In the genomic region with DNA sequence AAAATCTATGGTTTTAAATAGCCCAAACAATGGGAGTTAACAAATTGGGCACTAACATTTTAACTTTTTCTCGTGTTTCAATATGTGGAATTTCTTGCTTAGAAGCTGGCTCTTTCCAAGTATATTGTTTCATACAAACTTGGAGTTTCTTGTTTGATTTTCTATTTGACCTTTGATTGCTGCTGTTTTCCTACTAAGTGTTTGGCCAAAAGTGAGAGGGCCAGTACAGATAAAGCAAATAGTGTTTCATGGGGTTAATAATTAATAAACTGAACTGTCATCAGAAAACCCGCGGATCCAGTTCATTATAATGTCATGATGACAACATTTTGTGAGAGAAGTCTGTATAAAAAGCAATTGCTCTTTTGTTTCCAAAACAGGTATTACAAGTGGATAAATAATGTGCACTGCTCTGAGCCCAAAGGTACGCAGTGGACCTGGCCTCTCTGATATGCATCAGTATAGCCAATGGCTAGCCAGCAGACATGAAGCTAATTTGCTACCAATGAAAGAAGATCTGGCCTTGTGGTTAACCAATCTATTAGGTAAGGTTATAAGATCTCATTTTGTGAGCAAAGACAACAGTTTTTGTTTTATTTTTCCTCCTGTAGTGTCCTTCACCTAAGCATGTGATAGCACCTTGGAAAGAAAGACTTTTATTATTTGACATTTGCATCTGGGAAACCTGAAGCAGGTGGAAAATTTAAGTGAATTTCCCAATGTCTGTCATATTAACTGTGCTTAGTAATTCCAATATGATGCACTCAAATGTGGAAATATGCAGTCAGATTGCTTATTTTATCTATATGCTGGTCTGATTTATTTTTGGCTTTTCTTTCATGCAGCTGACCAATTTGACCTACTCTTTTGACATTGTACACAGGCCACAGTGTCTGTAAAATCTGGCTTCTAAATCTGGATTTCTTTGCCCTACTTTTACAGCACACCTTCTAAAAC, we compare ENCODE assay signal across 23 cellular contexts. TPM values are rescaled to one million over a fixed set of nuclear protein-coding genes. Genes with fewer than 3 reads are reported as not detected.
A peak's percentile ranks its signal among the peaks of the same experiment; 100 is the strongest.
DNase-seq lines count a peak whose midpoint lies in the region; ATAC-seq, FAIRE-seq and TF ChIP-seq lines count a peak whose summit lies in the region.
"Had no signal": no experiment of that assay in that cellular context is flagged by ENCODE, and none has a peak within 500 bp of the region (broad histone marks: within the 10 kb centered on the region; RNA-seq: fewer than 3 reads in every experiment).

No MANE protein-coding gene starts in this region.

- FAIRE-seq in GM19239 (lab: Jason Lieb, UNC) (peak; percentile 57), HepG2 (lab: Jason Lieb, UNC) (peak; percentile 72)
- FAIRE-seq: D721Med, keratinocyte had no signal

- peak overlapping the region; percentile 85 for H3K4me2 ChIP-seq in HepG2 (ENCODE audit: low read depth, low read length)
- H3K4me2 ChIP-seq: smooth muscle cell had no signal

- H3K27me3 Mint-ChIP-seq in Caco-2 (ENCODE audit: insufficient read depth, unreplicated experiment), result no peaks in the 10 kb centered on the region

- POLR2A ChIA-PET in Caco-2 (lab: Charles Lee), result no interaction called here
- POLR2A ChIA-PET in HepG2 (lab: Yijun Ruan, JAX), result interaction anchor here (0.6 to 2.3 kb wide), 6 partner anchors 9 to 50 kb away, joined by 3 to 13 read pairs (median 6); a partner anchor contains a TSS
- POLR2A ChIA-PET in HEK293T (lab: Yijun Ruan, JAX), result no interaction called here

- TSS peak; percentile 76 for BruUV-seq in Caco-2 (replicated peaks; lab: Mats Ljungman, UMichigan)
- TSS peak; percentile 85 for BruUV-seq in HepG2 (replicated peaks; lab: Mats Ljungman, UMichigan)

- in situ Hi-C loops in HepG2 (cut with HindIII; ENCODE audit: extremely low pct_ligation_motif_present, low pct_unique_long_range_greater_than_20kb), result no loop called here

- peak overlapping the region; percentile 98 for H3K27ac ChIP-seq in HepG2 (ENCODE audit: extremely low read length, insufficient read depth, low read length)
- H3K27ac ChIP-seq: coronary artery, Peyer's patch, thyroid gland had no signal

- peak overlapping the region; percentile 62 for H3K27ac Mint-ChIP-seq in Caco-2 (ENCODE audit: unreplicated experiment)
- H3K27ac Mint-ChIP-seq: stimulated activated effector memory CD8-positive, alpha-beta T cell treated with anti-CD3 and anti-CD28 coated beads, Interleukin-12 subunit alpha, Interleukin-12 subunit beta, amount 100 ng/mL, for 72 hours had no signal

- H4K20me1 ChIP-seq in HepG2 (ENCODE audit: insufficient read depth, low read length), result no peaks in the 10 kb centered on the region

- H3K4me3 ChIP-seq in Caco-2 (ENCODE audit: low read depth, low read length), result peak overlapping the region; percentile 11
- peak overlapping the region; percentile 42 to 63 (median 44) for H3K4me3 ChIP-seq in HepG2 (replicated peaks in 1 of 3; ENCODE audit: insufficient read depth in 1 of 3, low read depth in 2 of 3, low read length in 3 of 3)
- H3K4me3 ChIP-seq: coronary artery, Peyer's patch, smooth muscle cell, thyroid gland had no signal

- peaks cover 39% of the 10 kb centered on the region for H3K4me1 Mint-ChIP-seq in Caco-2 (ENCODE audit: low read depth, unreplicated experiment)
- H3K4me1 Mint-ChIP-seq: stimulated activated effector memory CD8-positive, alpha-beta T cell treated with anti-CD3 and anti-CD28 coated beads, Interleukin-12 subunit alpha, Interleukin-12 subunit beta, amount 100 ng/mL, for 72 hours had no signal

- DNase-seq in Caco-2 (peak; percentile 68 to 72), GM19239 (ENCODE audit: insufficient read length, low spot score) (no peak), NCI-H526 treated with DMSO at 0.1 percent for 48 hours (lab: John Stamatoyannopoulos, UW) (peak; percentile 74), HepG2 (ENCODE audit: low spot score) (peak; percentile 93), HEK293T (ENCODE audit: extremely low spot score) (no peak)
- no peak for DNase-seq in stimulated activated CD8-positive, alpha-beta memory T cell treated with anti-CD3 and anti-CD28 coated beads, Interleukin-4, amount 100 ng/mL, for 48 hours
- no peak for DNase-seq in activated CD4-positive, alpha-beta T cell treated with anti-CD3 and anti-CD28 coated beads, Interleukin-2, amount 50 U/mL, for 1 hour
- DNase-seq: activated CD4-positive, alpha-beta T cell treated with anti-CD3 and anti-CD28 coated beads, Interleukin-2, amount 50 U/mL, for 4 hours; activated naive CD4-positive, alpha-beta T cell treated with anti-CD3 and anti-CD28 coated beads, Interleukin-2, amount 50 U/mL, for 16 hours; activated T-cell treated with anti-CD3 and anti-CD28 coated beads, Interleukin-2, amount 50 U/mL, for 1 hour; erythroblast; glutamatergic neuron; NCI-H1694 treated with DMSO at 0.1 percent for 48 hours; NCI-H774; Peyer's patch; thyroid gland had no signal

- TF ChIP-seq RAD21 in HepG2 (CRISPR knock-in tag; IDR thresholded peaks at IDR 0.05), result no peak

- ATAC-seq in HepG2 (peak; percentile 97), HG02642 (IDR thresholded peaks at IDR 0.05; ENCODE audit: poor library complexity, unreplicated experiment) (no peak)
- ATAC-seq: SK-N-SH treated with all-trans-retinoic acid at 6 μM for 48 hours; stimulated activated effector memory CD8-positive, alpha-beta T cell treated with anti-CD3 and anti-CD28 coated beads, Interleukin-12 subunit alpha, Interleukin-12 subunit beta, amount 100 ng/mL, for 72 hours had no signal

- H3K9me3 Mint-ChIP-seq in Caco-2 (ENCODE audit: unreplicated experiment), result no peaks in the 10 kb centered on the region
- H3K9me3 Mint-ChIP-seq: stimulated activated effector memory CD8-positive, alpha-beta T cell treated with anti-CD3 and anti-CD28 coated beads, Interleukin-12 subunit alpha, Interleukin-12 subunit beta, amount 100 ng/mL, for 72 hours had no signal

- H3K27me3 ChIP-seq in Caco-2 (replicated peaks; ENCODE audit: control insufficient read depth, insufficient read depth, low read length), result no peaks in the 10 kb centered on the region
- no peaks in the 10 kb centered on the region for H3K27me3 ChIP-seq in HepG2 (ENCODE audit: control insufficient read depth in 1 of 2, insufficient read depth in 2 of 2, low read length in 2 of 2)
- H3K27me3 ChIP-seq: Peyer's patch, thyroid gland had no signal

- H3K36me3 Mint-ChIP-seq in Caco-2 (ENCODE audit: insufficient read depth, unreplicated experiment), result no peaks in the 10 kb centered on the region
- H3K36me3 Mint-ChIP-seq: stimulated activated effector memory CD8-positive, alpha-beta T cell treated with anti-CD3 and anti-CD28 coated beads, Interleukin-12 subunit alpha, Interleukin-12 subunit beta, amount 100 ng/mL, for 72 hours had no signal

- no peak overlapping the region for H2AFZ ChIP-seq in HepG2 (ENCODE audit: low read length)

- H3K9ac ChIP-seq in HepG2 (ENCODE audit: insufficient read depth, low read depth, low read length), result peak overlapping the region; percentile 76

- H3K79me2 ChIP-seq in HepG2 (ENCODE audit: insufficient read depth, low read length), result peaks cover 79% of the 10 kb centered on the region

- intact Hi-C loops in Caco-2 (cut with micrococcal nuclease; ENCODE audit: unreplicated experiment) (loop anchor here (1.0 to 2.0 kb wide), 3 partner anchors 14 to 50 kb away; a partner anchor contains a TSS), HepG2 (cut with micrococcal nuclease; ENCODE audit: unreplicated experiment) (loop anchor here (2.0 kb wide), 3 partner anchors 28 to 118 kb away; no protein-coding TSS in a partner anchor)

- no peaks in the 10 kb centered on the region for H3K9me3 ChIP-seq in Caco-2
- no peaks in the 10 kb centered on the region for H3K9me3 ChIP-seq in HepG2 (ENCODE audit: low read length)
- H3K9me3 ChIP-seq: Peyer's patch, thyroid gland had no signal

- TF ChIP-seq CTCF in Caco-2 (IDR thresholded peaks at IDR 0.05; ENCODE audit: insufficient read depth in 1 of 2, low read depth in 1 of 2, low read length in 1 of 2, severe bottlenecking in 1 of 2, unreplicated experiment in 1 of 2) (no peak), HepG2 (CRISPR knock-in tag; IDR thresholded peaks at IDR 0.05) (no peak)

- no peaks in the 10 kb centered on the region for H3K36me3 ChIP-seq in Caco-2 (ENCODE audit: control insufficient read depth, insufficient read depth, low read length)
- no peaks in the 10 kb centered on the region for H3K36me3 ChIP-seq in HepG2 (replicated peaks in 1 of 2; ENCODE audit: control insufficient read depth in 1 of 2, insufficient read depth in 2 of 2, low read length in 2 of 2)
- H3K36me3 ChIP-seq: Peyer's patch, thyroid gland had no signal

- peak; percentile 33 to 36; a peak in 1 of 4 replicates for TF ChIP-seq POLR2A in HepG2 (IDR thresholded peaks at IDR 0.05; ENCODE audit: insufficient read depth in 1 of 2, low read depth in 2 of 2, low read length in 2 of 2)

- CTCF ChIA-PET in Caco-2 (lab: Charles Lee) (interaction anchor here (1.2 kb wide), 1 partner anchor 113 kb away, joined by 3 read pairs; no protein-coding TSS in a partner anchor), HepG2 (lab: Yijun Ruan, JAX; ENCODE audit: low intra/inter-chr PET ratio, low total read pairs) (no interaction called here), HEK293T (lab: Yijun Ruan, JAX) (no interaction called here)

- peak overlapping the region; percentile 58 for H3K4me3 Mint-ChIP-seq in Caco-2 (ENCODE audit: unreplicated experiment)
- H3K4me3 Mint-ChIP-seq: stimulated activated effector memory CD8-positive, alpha-beta T cell treated with anti-CD3 and anti-CD28 coated beads, Interleukin-12 subunit alpha, Interleukin-12 subunit beta, amount 100 ng/mL, for 72 hours had no signal

- TF ChIP-seq EP300 in HepG2 (IDR thresholded peaks at IDR 0.05; ENCODE audit: low read depth in 2 of 2, low read length in 2 of 2) (peak in 1 of 2 experiments; percentile 87; a peak in 2 of 4 replicates), HepG2 (CRISPR knock-in tag; IDR thresholded peaks at IDR 0.05; ENCODE audit: borderline replicate concordance) (no peak; the same call in 1 of the 2 replicates)

- WGBS in HepG2 (ENCODE audit: low lambda C conversion rate), result 0% methylated on average over 4 of the region's 4 CpGs

- H3K4me1 ChIP-seq in Caco-2, result peaks cover 60% of the 10 kb centered on the region
- H3K4me1 ChIP-seq in HepG2 (ENCODE audit: insufficient read depth, low read length), result peaks cover 95% of the 10 kb centered on the region
- H3K4me1 ChIP-seq: Peyer's patch, thyroid gland had no signal

RNA-seq across cellular contexts. Expression of a gene that starts 8.3 kb away (rescaled TPM):
- total RNA-seq in Caco-2 (2022), result 9.4 and 11.1 TPM in 2 replicates
- total RNA-seq in HepG2 (2016; rRNA removed; fragmentation: Illumina TruSeq; extraction: Trizol), result 85.1 and 102 TPM in 2 replicates
- 56.4 and 59.7 TPM in 2 replicates for total RNA-seq in HepG2 (2016; cell fraction: cytosol; rRNA removed; fragmentation: Illumina TruSeq; extraction: Trizol; ENCODE audit: low read depth)
- 89.1 and 94.1 TPM in 2 replicates for total RNA-seq in HepG2 (2016; cell fraction: insoluble cytoplasmic fraction; rRNA removed; fragmentation: Illumina TruSeq; extraction: Trizol)
- 63.5 and 68.2 TPM in 2 replicates for total RNA-seq in HepG2 (2016; cell fraction: membrane; rRNA removed; fragmentation: Illumina TruSeq; extraction: Trizol)
- total RNA-seq in HepG2 (2016; cell fraction: nucleus; rRNA removed; fragmentation: Illumina TruSeq; extraction: Trizol), result 120 and 129 TPM in 2 replicates
- 19.4 and 26.0 TPM in 2 replicates for polyA plus RNA-seq in HepG2 (2011; rRNA removed)
- 18.1 and 20.6 TPM in 2 replicates for polyA plus RNA-seq in HepG2 (2011; cell fraction: cytosol; rRNA removed)
- polyA plus RNA-seq in HepG2 (2011; cell fraction: nucleus; rRNA removed), result 13.0 and 14.3 TPM in 2 replicates
- 38.8 and 53.9 TPM in 2 replicates for polyA plus RNA-seq in HepG2 (2012)
- 11.4 and 13.6 TPM in 2 replicates for polyA plus RNA-seq in HepG2 (2016; cell fraction: cytosol; fragmentation: Illumina TruSeq; extraction: Trizol; ENCODE audit: low read depth)
- 65.0 and 72.9 TPM in 2 replicates for polyA plus RNA-seq in HepG2 (2016; cell fraction: insoluble cytoplasmic fraction; fragmentation: Illumina TruSeq; extraction: Trizol; ENCODE audit: low read depth)
- 28.0 and 30.7 TPM in 2 replicates for polyA plus RNA-seq in HepG2 (2016; cell fraction: membrane; fragmentation: Illumina TruSeq; extraction: Trizol; ENCODE audit: low read depth)
- 39.7 and 40.5 TPM in 2 replicates for polyA plus RNA-seq in HepG2 (2016; cell fraction: nucleus; fragmentation: Illumina TruSeq; extraction: Trizol; ENCODE audit: insufficient read depth, low read depth)
- polyA minus RNA-seq in HepG2 (2011; rRNA and poly(A)+ RNA removed; ENCODE audit: low replicate concordance), result 1.3 and 16.5 TPM in 2 replicates
- polyA minus RNA-seq in HepG2 (2011; cell fraction: cytosol; rRNA and poly(A)+ RNA removed), result 24.8 and 26.2 TPM in 2 replicates
- polyA minus RNA-seq in HepG2 (2011; cell fraction: nucleus; rRNA and poly(A)+ RNA removed), result 155 and 161 TPM in 2 replicates

RNA-seq across cellular contexts. Expression of a gene that starts 49.1 kb away (rescaled TPM):
- total RNA-seq in Caco-2 (2022) (13.8 and 15.4 TPM in 2 replicates), HepG2 (2016; rRNA removed; fragmentation: Illumina TruSeq; extraction: Trizol) (9.7 and 12.3 TPM in 2 replicates)
- total RNA-seq in HepG2 (2016; cell fraction: cytosol; rRNA removed; fragmentation: Illumina TruSeq; extraction: Trizol; ENCODE audit: low read depth), result 4.3 and 4.5 TPM in 2 replicates
- total RNA-seq in HepG2 (2016; cell fraction: insoluble cytoplasmic fraction; rRNA removed; fragmentation: Illumina TruSeq; extraction: Trizol), result 10.9 and 12.4 TPM in 2 replicates
- 9.9 and 12.1 TPM in 2 replicates for total RNA-seq in HepG2 (2016; cell fraction: membrane; rRNA removed; fragmentation: Illumina TruSeq; extraction: Trizol)
- 6.9 and 7.8 TPM in 2 replicates for total RNA-seq in HepG2 (2016; cell fraction: nucleus; rRNA removed; fragmentation: Illumina TruSeq; extraction: Trizol)
- 2.5 TPM in 2 replicates for polyA plus RNA-seq in HepG2 (2011; rRNA removed)
- 2.2 and 2.5 TPM in 2 replicates for polyA plus RNA-seq in HepG2 (2011; cell fraction: cytosol; rRNA removed)
- 1.3 and 1.4 TPM in 2 replicates for polyA plus RNA-seq in HepG2 (2011; cell fraction: nucleus; rRNA removed)
- polyA plus RNA-seq in HepG2 (2012), result 3.9 and 4.9 TPM in 2 replicates
- polyA plus RNA-seq in HepG2 (2016; cell fraction: cytosol; fragmentation: Illumina TruSeq; extraction: Trizol; ENCODE audit: low read depth), result 2.0 and 2.3 TPM in 2 replicates
- polyA plus RNA-seq in HepG2 (2016; cell fraction: insoluble cytoplasmic fraction; fragmentation: Illumina TruSeq; extraction: Trizol; ENCODE audit: low read depth), result 12.6 and 13.6 TPM in 2 replicates
- polyA plus RNA-seq in HepG2 (2016; cell fraction: membrane; fragmentation: Illumina TruSeq; extraction: Trizol; ENCODE audit: low read depth), result 6.0 and 6.5 TPM in 2 replicates
- 6.7 and 7.7 TPM in 2 replicates for polyA plus RNA-seq in HepG2 (2016; cell fraction: nucleus; fragmentation: Illumina TruSeq; extraction: Trizol; ENCODE audit: insufficient read depth, low read depth)
- polyA minus RNA-seq in HepG2 (2011; rRNA and poly(A)+ RNA removed; ENCODE audit: low replicate concordance), result 1.2 and 5.0 TPM in 2 replicates
- 4.2 and 4.5 TPM in 2 replicates for polyA minus RNA-seq in HepG2 (2011; cell fraction: cytosol; rRNA and poly(A)+ RNA removed)
- 3.6 and 4.9 TPM in 2 replicates for polyA minus RNA-seq in HepG2 (2011; cell fraction: nucleus; rRNA and poly(A)+ RNA removed)

Comparison
In these comparisons a context has a peak if more than half of its experiments do, and no peak if none do; other contexts are left out.
1. DNase-seq: peak in Caco-2 (2 of 2), NCI-H526 treated with DMSO at 0.1 percent for 48 hours (single experiment) and HepG2 (single experiment); none in GM19239 (single experiment), stimulated activated CD8-positive, alpha-beta memory T cell treated with anti-CD3 and anti-CD28 coated beads, Interleukin-4, amount 100 ng/mL, for 48 hours (single experiment), HEK293T (single experiment) and activated CD4-positive, alpha-beta T cell treated with anti-CD3 and anti-CD28 coated beads, Interleukin-2, amount 50 U/mL, for 1 hour (single experiment).